ENCODE assay signal across 1 cellular context in the genomic region with DNA sequence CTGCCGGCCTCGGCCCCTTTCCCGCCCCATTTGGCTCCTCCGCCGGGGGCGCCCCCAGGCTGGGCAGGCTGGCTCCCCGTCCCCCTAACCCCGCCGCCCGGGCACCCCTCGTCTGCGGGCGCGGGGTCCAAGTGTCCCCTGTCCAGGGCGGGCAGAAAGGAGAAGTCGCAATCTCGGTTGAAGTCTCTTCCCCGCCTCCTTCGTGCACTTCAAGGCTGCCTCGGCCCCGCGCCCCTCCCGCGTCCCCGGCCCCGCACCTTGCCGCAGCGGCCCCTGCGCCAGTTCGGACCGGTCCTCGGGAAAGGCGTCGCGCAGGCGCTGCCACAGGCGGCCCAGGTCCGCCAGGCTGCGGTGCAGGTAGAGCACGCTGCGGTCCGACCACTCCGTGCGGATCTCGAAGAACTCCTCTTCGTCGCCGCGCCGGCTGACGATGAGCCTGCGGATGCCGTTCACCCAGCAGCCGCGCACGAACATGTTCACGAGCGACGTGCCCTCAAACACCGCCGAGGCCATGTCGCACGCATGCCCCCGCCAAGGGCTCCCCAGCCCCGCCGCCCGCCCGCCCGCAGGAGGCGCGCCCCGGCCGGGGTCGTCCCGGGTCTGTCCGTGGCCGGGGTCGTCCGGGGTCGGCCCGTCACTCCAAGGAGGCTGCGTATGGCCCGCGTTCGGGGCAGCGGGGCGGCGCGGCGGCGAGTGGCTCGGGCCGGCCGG.
TF ChIP-seq lines count a peak whose summit lies in the region.

A gene with protein sequence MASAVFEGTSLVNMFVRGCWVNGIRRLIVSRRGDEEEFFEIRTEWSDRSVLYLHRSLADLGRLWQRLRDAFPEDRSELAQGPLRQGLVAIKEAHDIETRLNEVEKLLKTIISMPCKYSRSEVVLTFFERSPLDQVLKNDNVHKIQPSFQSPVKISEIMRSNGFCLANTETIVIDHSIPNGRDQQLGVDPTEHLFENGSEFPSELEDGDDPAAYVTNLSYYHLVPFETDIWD (minus strand): TSS at position 695 of the 711 bp plus-strand sequence. CDS start 182 bp downstream, at position 513.

TF ChIP-seq in HepG2, 621 proteins besides CTCF, POLR2A, EP300 and RAD21 (continued from another document and continues in another):
- TF ChIP-seq, protein P1, sequence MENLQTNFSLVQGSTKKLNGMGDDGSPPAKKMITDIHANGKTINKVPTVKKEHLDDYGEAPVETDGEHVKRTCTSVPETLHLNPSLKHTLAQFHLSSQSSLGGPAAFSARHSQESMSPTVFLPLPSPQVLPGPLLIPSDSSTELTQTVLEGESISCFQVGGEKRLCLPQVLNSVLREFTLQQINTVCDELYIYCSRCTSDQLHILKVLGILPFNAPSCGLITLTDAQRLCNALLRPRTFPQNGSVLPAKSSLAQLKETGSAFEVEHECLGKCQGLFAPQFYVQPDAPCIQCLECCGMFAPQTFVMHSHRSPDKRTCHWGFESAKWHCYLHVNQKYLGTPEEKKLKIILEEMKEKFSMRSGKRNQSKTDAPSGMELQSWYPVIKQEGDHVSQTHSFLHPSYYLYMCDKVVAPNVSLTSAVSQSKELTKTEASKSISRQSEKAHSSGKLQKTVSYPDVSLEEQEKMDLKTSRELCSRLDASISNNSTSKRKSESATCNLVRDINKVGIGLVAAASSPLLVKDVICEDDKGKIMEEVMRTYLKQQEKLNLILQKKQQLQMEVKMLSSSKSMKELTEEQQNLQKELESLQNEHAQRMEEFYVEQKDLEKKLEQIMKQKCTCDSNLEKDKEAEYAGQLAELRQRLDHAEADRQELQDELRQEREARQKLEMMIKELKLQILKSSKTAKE (CRISPR knock-in tag; IDR thresholded peaks at IDR 0.05; ENCODE audit: borderline replicate concordance) = peak; percentile 16; the same call in 1 of the 2 replicates
- TF ChIP-seq, protein P2, sequence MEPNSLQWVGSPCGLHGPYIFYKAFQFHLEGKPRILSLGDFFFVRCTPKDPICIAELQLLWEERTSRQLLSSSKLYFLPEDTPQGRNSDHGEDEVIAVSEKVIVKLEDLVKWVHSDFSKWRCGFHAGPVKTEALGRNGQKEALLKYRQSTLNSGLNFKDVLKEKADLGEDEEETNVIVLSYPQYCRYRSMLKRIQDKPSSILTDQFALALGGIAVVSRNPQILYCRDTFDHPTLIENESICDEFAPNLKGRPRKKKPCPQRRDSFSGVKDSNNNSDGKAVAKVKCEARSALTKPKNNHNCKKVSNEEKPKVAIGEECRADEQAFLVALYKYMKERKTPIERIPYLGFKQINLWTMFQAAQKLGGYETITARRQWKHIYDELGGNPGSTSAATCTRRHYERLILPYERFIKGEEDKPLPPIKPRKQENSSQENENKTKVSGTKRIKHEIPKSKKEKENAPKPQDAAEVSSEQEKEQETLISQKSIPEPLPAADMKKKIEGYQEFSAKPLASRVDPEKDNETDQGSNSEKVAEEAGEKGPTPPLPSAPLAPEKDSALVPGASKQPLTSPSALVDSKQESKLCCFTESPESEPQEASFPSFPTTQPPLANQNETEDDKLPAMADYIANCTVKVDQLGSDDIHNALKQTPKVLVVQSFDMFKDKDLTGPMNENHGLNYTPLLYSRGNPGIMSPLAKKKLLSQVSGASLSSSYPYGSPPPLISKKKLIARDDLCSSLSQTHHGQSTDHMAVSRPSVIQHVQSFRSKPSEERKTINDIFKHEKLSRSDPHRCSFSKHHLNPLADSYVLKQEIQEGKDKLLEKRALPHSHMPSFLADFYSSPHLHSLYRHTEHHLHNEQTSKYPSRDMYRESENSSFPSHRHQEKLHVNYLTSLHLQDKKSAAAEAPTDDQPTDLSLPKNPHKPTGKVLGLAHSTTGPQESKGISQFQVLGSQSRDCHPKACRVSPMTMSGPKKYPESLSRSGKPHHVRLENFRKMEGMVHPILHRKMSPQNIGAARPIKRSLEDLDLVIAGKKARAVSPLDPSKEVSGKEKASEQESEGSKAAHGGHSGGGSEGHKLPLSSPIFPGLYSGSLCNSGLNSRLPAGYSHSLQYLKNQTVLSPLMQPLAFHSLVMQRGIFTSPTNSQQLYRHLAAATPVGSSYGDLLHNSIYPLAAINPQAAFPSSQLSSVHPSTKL (CRISPR knock-in tag; IDR thresholded peaks at IDR 0.05) = peak; percentile 8; the same call in 1 of the 2 replicates
- TF ChIP-seq NR1H2 (CRISPR knock-in tag; IDR thresholded peaks at IDR 0.05; ENCODE audit: borderline replicate concordance, low read depth) (peak; percentile 86), NFE2L2 (IDR thresholded peaks at IDR 0.05; ENCODE audit: low read length) (no peak), HNRNPLL (IDR thresholded peaks at IDR 0.05; ENCODE audit: low read depth, low read length, poor library complexity, severe bottlenecking) (no peak), TOE1 (CRISPR knock-in tag; IDR thresholded peaks at IDR 0.05) (no peak), ZNF331 (CRISPR knock-in tag; IDR thresholded peaks at IDR 0.05) (no peak), KMT2A (CRISPR knock-in tag; IDR thresholded peaks at IDR 0.05) (peak; percentile 28; the same call in 1 of the 2 replicates), PRMT3 (CRISPR knock-in tag; IDR thresholded peaks at IDR 0.05; ENCODE audit: borderline replicate concordance, low read depth) (peak; percentile 39; the same call in 1 of the 2 replicates), ZNF160 (CRISPR knock-in tag; IDR thresholded peaks at IDR 0.05) (peak; percentile 82; the same call in 1 of the 2 replicates), ZBTB3 (CRISPR knock-in tag; IDR thresholded peaks at IDR 0.05; ENCODE audit: borderline replicate concordance, low read depth) (no peak), GABPB1 (CRISPR knock-in tag; IDR thresholded peaks at IDR 0.05) (peak; percentile 54), ZBTB26 (CRISPR knock-in tag; IDR thresholded peaks at IDR 0.05; ENCODE audit: borderline replicate concordance) (no peak), ZNF232 (CRISPR knock-in tag; IDR thresholded peaks at IDR 0.05; ENCODE audit: borderline replicate concordance) (0 out of 2 replicates have a peak, but pooled peaks have one; percentile 48), ZFP90 (CRISPR knock-in tag; IDR thresholded peaks at IDR 0.05; ENCODE audit: borderline replicate concordance) (no peak), RXRA (CRISPR knock-in tag; IDR thresholded peaks at IDR 0.05) (no peak), ATF7 (IDR thresholded peaks at IDR 0.05) (no peak), ATF7 (CRISPR knock-in tag; IDR thresholded peaks at IDR 0.05) (no peak), REPIN1 (CRISPR knock-in tag; IDR thresholded peaks at IDR 0.05; ENCODE audit: borderline replicate concordance, low read depth) (no peak; the same call in 1 of the 2 replicates), ZNF354B (CRISPR knock-in tag; IDR thresholded peaks at IDR 0.05) (no peak), SAP130 (CRISPR knock-in tag; IDR thresholded peaks at IDR 0.05; ENCODE audit: low read depth) (no peak), XBP1 (CRISPR knock-in tag; IDR thresholded peaks at IDR 0.05) (no peak), UBTF (CRISPR knock-in tag; IDR thresholded peaks at IDR 0.05) (no peak), ZNF776 (CRISPR knock-in tag; IDR thresholded peaks at IDR 0.05) (peak; percentile 64), ZSCAN22 (CRISPR knock-in tag; IDR thresholded peaks at IDR 0.05) (no peak), RFX1 (IDR thresholded peaks at IDR 0.05) (no peak), PCBP2 (optimal IDR thresholded peaks at IDR 0.05; ENCODE audit: low read depth, low read length, poor library complexity, severe bottlenecking) (no peak), TBX2 (CRISPR knock-in tag; IDR thresholded peaks at IDR 0.05; ENCODE audit: borderline replicate concordance) (no peak), HNRNPL (IDR thresholded peaks at IDR 0.05; ENCODE audit: low read depth, low read length) (no peak), RBM39 (IDR thresholded peaks at IDR 0.05; ENCODE audit: low read depth, low read length, poor library complexity, severe bottlenecking) (no peak), ZNF460 (CRISPR knock-in tag; IDR thresholded peaks at IDR 0.05; ENCODE audit: borderline replicate concordance) (no peak), MXD4 (CRISPR knock-in tag; IDR thresholded peaks at IDR 0.05) (no peak; the same call in 1 of the 2 replicates), ZNF7 (CRISPR knock-in tag; IDR thresholded peaks at IDR 0.05) (no peak), SMAD9 (CRISPR knock-in tag; IDR thresholded peaks at IDR 0.05) (peak; percentile 67; the same call in 1 of the 2 replicates), TP53 (CRISPR knock-in tag; conservative IDR thresholded peaks at IDR 0.05) (no peak), BCLAF1 (IDR thresholded peaks at IDR 0.05) (no peak), SSRP1 (CRISPR knock-in tag; IDR thresholded peaks at IDR 0.05) (no peak), ZNF678 (CRISPR knock-in tag; IDR thresholded peaks at IDR 0.05) (no peak)
- TF ChIP-seq, protein P3, sequence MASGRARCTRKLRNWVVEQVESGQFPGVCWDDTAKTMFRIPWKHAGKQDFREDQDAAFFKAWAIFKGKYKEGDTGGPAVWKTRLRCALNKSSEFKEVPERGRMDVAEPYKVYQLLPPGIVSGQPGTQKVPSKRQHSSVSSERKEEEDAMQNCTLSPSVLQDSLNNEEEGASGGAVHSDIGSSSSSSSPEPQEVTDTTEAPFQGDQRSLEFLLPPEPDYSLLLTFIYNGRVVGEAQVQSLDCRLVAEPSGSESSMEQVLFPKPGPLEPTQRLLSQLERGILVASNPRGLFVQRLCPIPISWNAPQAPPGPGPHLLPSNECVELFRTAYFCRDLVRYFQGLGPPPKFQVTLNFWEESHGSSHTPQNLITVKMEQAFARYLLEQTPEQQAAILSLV (CRISPR knock-in tag; IDR thresholded peaks at IDR 0.05; ENCODE audit: borderline replicate concordance) = peak; percentile 17; the same call in 1 of the 2 replicates
- TF ChIP-seq, protein P4, sequence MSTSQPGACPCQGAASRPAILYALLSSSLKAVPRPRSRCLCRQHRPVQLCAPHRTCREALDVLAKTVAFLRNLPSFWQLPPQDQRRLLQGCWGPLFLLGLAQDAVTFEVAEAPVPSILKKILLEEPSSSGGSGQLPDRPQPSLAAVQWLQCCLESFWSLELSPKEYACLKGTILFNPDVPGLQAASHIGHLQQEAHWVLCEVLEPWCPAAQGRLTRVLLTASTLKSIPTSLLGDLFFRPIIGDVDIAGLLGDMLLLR (CRISPR knock-in tag; IDR thresholded peaks at IDR 0.05) = no peak
- TF ChIP-seq, protein P5, sequence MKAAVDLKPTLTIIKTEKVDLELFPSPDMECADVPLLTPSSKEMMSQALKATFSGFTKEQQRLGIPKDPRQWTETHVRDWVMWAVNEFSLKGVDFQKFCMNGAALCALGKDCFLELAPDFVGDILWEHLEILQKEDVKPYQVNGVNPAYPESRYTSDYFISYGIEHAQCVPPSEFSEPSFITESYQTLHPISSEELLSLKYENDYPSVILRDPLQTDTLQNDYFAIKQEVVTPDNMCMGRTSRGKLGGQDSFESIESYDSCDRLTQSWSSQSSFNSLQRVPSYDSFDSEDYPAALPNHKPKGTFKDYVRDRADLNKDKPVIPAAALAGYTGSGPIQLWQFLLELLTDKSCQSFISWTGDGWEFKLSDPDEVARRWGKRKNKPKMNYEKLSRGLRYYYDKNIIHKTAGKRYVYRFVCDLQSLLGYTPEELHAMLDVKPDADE (CRISPR knock-in tag; IDR thresholded peaks at IDR 0.05) = peak; percentile 86; the same call in 1 of the 2 replicates
- TF ChIP-seq, protein P6, sequence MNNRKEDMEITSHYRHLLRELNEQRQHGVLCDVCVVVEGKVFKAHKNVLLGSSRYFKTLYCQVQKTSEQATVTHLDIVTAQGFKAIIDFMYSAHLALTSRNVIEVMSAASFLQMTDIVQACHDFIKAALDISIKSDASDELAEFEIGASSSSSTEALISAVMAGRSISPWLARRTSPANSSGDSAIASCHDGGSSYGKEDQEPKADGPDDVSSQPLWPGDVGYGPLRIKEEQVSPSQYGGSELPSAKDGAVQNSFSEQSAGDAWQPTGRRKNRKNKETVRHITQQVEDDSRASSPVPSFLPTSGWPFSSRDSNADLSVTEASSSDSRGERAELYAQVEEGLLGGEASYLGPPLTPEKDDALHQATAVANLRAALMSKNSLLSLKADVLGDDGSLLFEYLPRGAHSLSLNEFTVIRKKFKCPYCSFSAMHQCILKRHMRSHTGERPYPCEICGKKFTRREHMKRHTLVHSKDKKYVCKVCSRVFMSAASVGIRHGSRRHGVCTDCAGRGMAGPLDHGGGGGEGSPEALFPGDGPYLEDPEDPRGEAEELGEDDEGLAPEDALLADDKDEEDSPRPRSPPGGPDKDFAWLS (CRISPR knock-in tag; IDR thresholded peaks at IDR 0.05; ENCODE audit: borderline replicate concordance) = no peak
